24 cellular contexts compared by ENCODE assay signal in genomic region chr1:156072251-156072650, GRCh38. TPM values are rescaled to one million over a fixed set of nuclear protein-coding genes. Genes with fewer than 3 reads are reported as not detected.
DNase-seq lines count a peak whose midpoint lies in the region; ATAC-seq and TF ChIP-seq lines count a peak whose summit lies in the region.
"Had no signal": no experiment of that assay in that cellular context is flagged by ENCODE, and none has a peak within 500 bp of the region (broad histone marks: within the 10 kb centered on the region; RNA-seq: fewer than 3 reads in every experiment).

No MANE protein-coding gene starts in this region.

- H3K36me3 Mint-ChIP-seq in brain (peaks cover 20% of the 10 kb centered on the region), nephron (ENCODE audit: low read depth) (peaks cover 42% of the 10 kb centered on the region), type B pancreatic cell (peaks cover 27% of the 10 kb centered on the region)
- H3K36me3 Mint-ChIP-seq: CD14-positive monocyte had no signal

- POLR2A ChIA-PET in HEK293 (lab: Yijun Ruan, JAX) = no interaction called here

- CTCF ChIA-PET in HEK293 (lab: Yijun Ruan, JAX) = interaction anchor here (0.7 to 1.1 kb wide), 2 partner anchors 18 to 24 kb away, joined by 3 to 5 read pairs; no protein-coding TSS in a partner anchor

- peaks cover 7% of the 10 kb centered on the region; the same call in 1 of the 2 replicates for H3K4me1 ChIP-seq in HEK293 (ENCODE audit: control insufficient read depth, insufficient read depth, low read length)

- H3K4me1 Mint-ChIP-seq in brain (peaks cover 77% of the 10 kb centered on the region), nephron (peaks cover 62% of the 10 kb centered on the region), type B pancreatic cell (ENCODE audit: unreplicated experiment) (peaks cover 33% of the 10 kb centered on the region)

- no peaks in the 10 kb centered on the region for H3K9me3 ChIP-seq in HEK293 (ENCODE audit: control insufficient read depth, insufficient read depth, low read depth, low read length)
- H3K9me3 ChIP-seq: BE2C, SK-N-SH had no signal

- peaks cover 0 to 17% of the 10 kb centered on the region in 2 experiments; a peak in 1 of 3 replicates for H3K36me3 ChIP-seq in HEK293 (ENCODE audit: control insufficient read depth in 2 of 2, insufficient read depth in 1 of 2, low read length in 2 of 2)

- H3K4me3 Mint-ChIP-seq in brain = peak overlapping the region in 1 of 5 experiments; percentile 37
- peak overlapping the region in 1 of 3 experiments; percentile 17 for H3K4me3 Mint-ChIP-seq in nephron
- H3K4me3 Mint-ChIP-seq in type B pancreatic cell = no peak overlapping the region

- H3K27ac ChIP-seq in HEK293 (ENCODE audit: extremely low read depth, low read depth, low read length) = no peak overlapping the region
- H3K27ac ChIP-seq: KMS-11 had no signal

- ATAC-seq in GM21576 (IDR thresholded peaks at IDR 0.05; ENCODE audit: unreplicated experiment) = no peak
- ATAC-seq: HCT116, Panc1 had no signal

- H3K27ac Mint-ChIP-seq in brain = peak overlapping the region; percentile 48 to 97 (median 86)
- peak overlapping the region; percentile 69 to 85 (median 79) for H3K27ac Mint-ChIP-seq in nephron
- peak overlapping the region; percentile 68 for H3K27ac Mint-ChIP-seq in type B pancreatic cell
- H3K27ac Mint-ChIP-seq: CD14-positive monocyte had no signal

- DNase-seq in type B pancreatic cell (ENCODE audit: extremely low spot score, unreplicated experiment) (no peak), NCI-H510A (lab: John Stamatoyannopoulos, UW) (no peak), dedifferentiated amniotic fluid mesenchymal stem cell (ENCODE audit: extremely low spot score) (no peak)
- DNase-seq: BE2C, Calu3, DMS79 treated with DMSO at 0.1 percent for 48 hours, GF-D8, IMR-90, MM.1S, NCI-H2029 treated with DMSO at 0.1 percent for 48 hours, NCI-H446 treated with DMSO at 0.1 percent for 48 hours, NCI-H526 treated with DMSO at 0.1 percent for 48 hours, SIG-M5, SK-N-SH, SW 1271 had no signal

- TF ChIP-seq CTCF in HEK293 (tag by site-specific recombination; IDR thresholded peaks at IDR 0.05) = no peak
- TF ChIP-seq CTCF in brain (conservative IDR thresholded peaks at IDR 0.05) = no peak
- no peak for TF ChIP-seq CTCF in nephron (IDR thresholded peaks at IDR 0.05; ENCODE audit: unreplicated experiment in 3 of 3)
- TF ChIP-seq CTCF in type B pancreatic cell (conservative IDR thresholded peaks at IDR 0.05) = no peak

- H3K27me3 Mint-ChIP-seq in brain (peaks cover 4% of the 10 kb centered on the region), nephron (ENCODE audit: low read depth) (no peaks in the 10 kb centered on the region), type B pancreatic cell (no peaks in the 10 kb centered on the region)

- H3K9me3 Mint-ChIP-seq in brain (no peaks in the 10 kb centered on the region), nephron (no peaks in the 10 kb centered on the region), type B pancreatic cell (no peaks in the 10 kb centered on the region)

- no peak overlapping the region for H3K4me3 ChIP-seq in HEK293 (ENCODE audit: low read depth, low read length)

TF ChIP-seq in HEK293, 187 proteins besides CTCF, POLR2A, EP300 and RAD21:
- TF ChIP-seq PRDM10 (tag by site-specific recombination; IDR thresholded peaks at IDR 0.05) (peak; percentile 90), ZFP41 (tag by site-specific recombination; IDR thresholded peaks at IDR 0.05; ENCODE audit: borderline replicate concordance) (no peak)

RNA-seq across cellular contexts. Expression of gene MEX3A, which starts 10.0 kb away (rescaled TPM):
- 91.7 TPM for polyA plus RNA-seq in brain (ENCODE audit: insufficient read depth, low read depth, low replicate concordance)
- total RNA-seq in type B pancreatic cell (ENCODE audit: low replicate concordance) = 31.0 and 61.9 TPM in 2 replicates
- polyA plus RNA-seq: CD14-positive monocyte had no signal

RNA-seq across cellular contexts. Expression of gene RAB25, which starts 11.3 kb away (rescaled TPM):
- polyA plus RNA-seq in brain (ENCODE audit: insufficient read depth, low read depth, low replicate concordance) = 113 TPM
- total RNA-seq in type B pancreatic cell (ENCODE audit: low replicate concordance) = 97.9 and 294 TPM in 2 replicates
- total RNA-seq: IMR-90, OCI-LY7 had no signal
- polyA plus RNA-seq: CD14-positive monocyte, IMR-90, SK-N-SH had no signal

RNA-seq across cellular contexts. Expression of gene LAMTOR2, which starts 17.7 kb away (rescaled TPM):
- polyA plus RNA-seq in brain (ENCODE audit: insufficient read depth, low read depth, low replicate concordance) = 126 TPM
- total RNA-seq in type B pancreatic cell (ENCODE audit: low replicate concordance) = 55.6 and 60.9 TPM in 2 replicates

RNA-seq across cellular contexts. Expression of gene UBQLN4, which starts 18.7 kb away (rescaled TPM):
- polyA plus RNA-seq in brain (ENCODE audit: insufficient read depth, low read depth, low replicate concordance) = 92.9 TPM
- total RNA-seq in type B pancreatic cell (ENCODE audit: low replicate concordance) = 40.3 and 54.5 TPM in 2 replicates

RNA-seq across cellular contexts. Expression of gene LMNA, which starts 42.3 kb away (rescaled TPM):
- 55.1 TPM for polyA plus RNA-seq in brain (ENCODE audit: insufficient read depth, low read depth, low replicate concordance)
- total RNA-seq in type B pancreatic cell (ENCODE audit: low replicate concordance) = 141 and 400 TPM in 2 replicates
